Comparison of ENCODE assay signal across 26 cellular contexts in genomic region chr1:152757747-152758146, GRCh38. TPM values are rescaled to one million over a fixed set of nuclear protein-coding genes. Genes with fewer than 3 reads are reported as not detected.
"Had no signal": no experiment of that assay in that cellular context is flagged by ENCODE, and none has a peak within 500 bp of the region (broad histone marks: within the 10 kb centered on the region; RNA-seq: fewer than 3 reads in every experiment).

Gene KPRP, plus strand, starts transcription at chr1:152758025. Its CDS starts 1,564 bp downstream, at chr1:152759589.

- H3K36me3 ChIP-seq: adrenal gland, ascending aorta, brain microvascular endothelial cell, colonic mucosa, left ventricle myocardium inferior, pancreas, right lobe of liver, stomach, uterus had no signal

- H3K27ac Mint-ChIP-seq: activated naive CD8-positive, alpha-beta T cell; activated T-helper 17 cell treated with anti-CD3 and anti-CD28 coated beads, Interleukin-2, amount 50 U/mL, for 72 hours; nephron progenitor cell; stimulated activated memory B cell treated with anti-CD40 and anti-IgM and Interleukin-4, amounts not matched to agents 10 μg/mL and 1 μg/mL and 100 μg/mL, for 72 hours; T-cell; T-helper 2 cell treated with Interferon-gamma antibody and Interleukin-4, amounts not matched to agents 5 μg/mL and 100 μg/mL, for 36 hours; WTC11 had no signal

- H3K27me3 ChIP-seq: adrenal gland, ascending aorta, brain microvascular endothelial cell, colonic mucosa, right lobe of liver, testis, uterus had no signal

- H3K36me3 Mint-ChIP-seq: activated naive CD8-positive, alpha-beta T cell; stimulated activated memory B cell treated with anti-CD40 and anti-IgM and Interleukin-4, amounts not matched to agents 10 μg/mL and 1 μg/mL and 100 μg/mL, for 72 hours; T-cell had no signal

- H3K4me3 ChIP-seq: adrenal gland, ascending aorta, colonic mucosa, left ventricle myocardium inferior, pancreas, right lobe of liver, stomach, testis, uterus had no signal

- H3K4me1 ChIP-seq: adrenal gland, ascending aorta, colonic mucosa, left ventricle myocardium inferior, pancreas, right lobe of liver, stomach, testis, uterus had no signal

- DNase-seq: activated T-cell treated with anti-CD3 and anti-CD28 coated beads, Interleukin-2, amount 50 U/mL, for 1 hour; adrenal gland; brain microvascular endothelial cell; colonic mucosa; left ventricle myocardium inferior; midbrain; nephron progenitor cell; pancreas; right lobe of liver; small intestine; stimulated activated CD4-positive, alpha-beta T cell treated with anti-CD3 and anti-CD28 coated beads, Interleukin-2, amount 100 ng/mL, for 24 hours; stomach; T-cell; testis; trophoblast cell; uterus had no signal

- H3K27ac ChIP-seq: adrenal gland, ascending aorta, brain microvascular endothelial cell, colonic mucosa, left ventricle myocardium inferior, pancreas, right lobe of liver, stomach, testis, uterus had no signal

- H3K4me1 Mint-ChIP-seq: activated T-helper 17 cell treated with anti-CD3 and anti-CD28 coated beads, Interleukin-2, amount 50 U/mL, for 72 hours; nephron progenitor cell; stimulated activated memory B cell treated with anti-CD40 and anti-IgM and Interleukin-4, amounts not matched to agents 10 μg/mL and 1 μg/mL and 100 μg/mL, for 72 hours; T-cell; WTC11 had no signal

- H3K9me3 Mint-ChIP-seq: activated T-helper 17 cell treated with anti-CD3 and anti-CD28 coated beads, Interleukin-2, amount 50 U/mL, for 72 hours; T-cell; T-helper 2 cell treated with Interferon-gamma antibody and Interleukin-4, amounts not matched to agents 5 μg/mL and 100 μg/mL, for 36 hours had no signal

- ATAC-seq: activated T-helper 17 cell treated with anti-CD3 and anti-CD28 coated beads, Interleukin-2, amount 50 U/mL, for 72 hours; pancreas; right lobe of liver; stimulated activated memory B cell treated with anti-CD40 and anti-IgM and Interleukin-4, amounts not matched to agents 10 μg/mL and 1 μg/mL and 100 μg/mL, for 72 hours; T-cell; WTC11 had no signal

- H3K4me3 Mint-ChIP-seq: activated naive CD8-positive, alpha-beta T cell; activated T-helper 17 cell treated with anti-CD3 and anti-CD28 coated beads, Interleukin-2, amount 50 U/mL, for 72 hours; nephron progenitor cell; stimulated activated memory B cell treated with anti-CD40 and anti-IgM and Interleukin-4, amounts not matched to agents 10 μg/mL and 1 μg/mL and 100 μg/mL, for 72 hours; T-cell; T-helper 2 cell treated with Interferon-gamma antibody and Interleukin-4, amounts not matched to agents 5 μg/mL and 100 μg/mL, for 36 hours; WTC11 had no signal

RNA-seq across cellular contexts. Expression of gene KPRP, which starts in this region (rescaled TPM):
- total RNA-seq: activated T-helper 17 cell treated with anti-CD3 and anti-CD28 coated beads, Interleukin-2, amount 50 U/mL, for 72 hours; adrenal gland; ascending aorta; colonic mucosa; fibroblast of lung; glomerular endothelial cell; kidney epithelial cell; left ventricle myocardium inferior; pancreas; pulmonary artery endothelial cell; right lobe of liver; stomach; T-cell; testis; uterus; WTC11 had no signal
- polyA plus RNA-seq: adrenal gland, pancreas, small intestine had no signal
